In genomic region chr3:44477312-44478030, GRCh38 we compare ENCODE assay signal across 1 cellular context.
TF ChIP-seq lines count a peak whose summit lies in the region.

ZNF445 (minus strand) TSS chr3:44477670; CDS start chr3:44455549, 22,121 bp downstream.

TF ChIP-seq in IMR-90, 13 proteins besides CTCF, POLR2A, EP300 and RAD21 (continued from another document):
- TF ChIP-seq MXI1 (IDR thresholded peaks at IDR 0.05; ENCODE audit: borderline replicate concordance, low read depth, low read length) (no peak), FOS (IDR thresholded peaks at IDR 0.05; ENCODE audit: low read depth, low read length) (no peak), RFX5 (IDR thresholded peaks at IDR 0.05; ENCODE audit: low read depth, low read length) (no peak), MAZ (IDR thresholded peaks at IDR 0.05; ENCODE audit: borderline replicate concordance, low read depth, low read length) (no peak), SMC3 (IDR thresholded peaks at IDR 0.05; ENCODE audit: low read depth, low read length) (no peak), NFE2L2 (IDR thresholded peaks at IDR 0.05; ENCODE audit: low read depth, low read length) (no peak)
